Comparison of ENCODE assay signal across 18 cellular contexts in the genomic region with DNA sequence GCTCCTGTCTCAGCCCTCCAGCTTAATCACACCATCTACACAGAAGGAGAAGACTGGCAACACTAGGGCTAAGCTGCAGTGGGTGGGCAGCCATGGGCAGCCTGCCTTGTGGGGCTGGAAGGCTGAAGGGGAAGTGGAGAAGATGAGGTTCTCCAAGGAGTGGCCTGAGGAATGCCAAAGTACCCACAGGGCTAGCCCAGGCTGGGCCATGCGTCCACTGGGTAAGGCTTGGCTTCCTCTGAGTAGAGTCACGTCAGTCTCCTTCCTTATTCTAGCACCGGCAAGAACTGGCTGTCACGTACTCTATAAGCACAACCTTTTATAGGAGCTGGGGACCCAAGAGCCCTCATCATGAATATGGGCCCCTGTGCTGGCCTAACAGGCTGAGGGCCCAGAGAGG.
"Had no signal": no experiment of that assay in that cellular context is flagged by ENCODE, and none has a peak within 500 bp of the region (broad histone marks: within the 10 kb centered on the region; RNA-seq: fewer than 3 reads in every experiment).

No MANE protein-coding gene starts in this region.

- H3K4me3 Mint-ChIP-seq: naive thymus-derived CD8-positive, alpha-beta T cell; neural crest cell had no signal

- H3K9me3 ChIP-seq: heart left ventricle, mucosa of descending colon, ovary, right atrium auricular region, sigmoid colon, stomach, thoracic aorta, transverse colon had no signal

- H3K27ac ChIP-seq: heart left ventricle, ovary, right atrium auricular region, sigmoid colon, skin epidermis, stomach, thoracic aorta, transverse colon had no signal

- H3K4me1 Mint-ChIP-seq: neural crest cell had no signal

- H3K27me3 ChIP-seq: ovary, right atrium auricular region, transverse colon had no signal

- H3K36me3 Mint-ChIP-seq: naive thymus-derived CD8-positive, alpha-beta T cell had no signal

- H3K4me3 ChIP-seq: heart left ventricle, mucosa of descending colon, ovary, right atrium auricular region, sigmoid colon, skin epidermis, stomach, thoracic aorta, transverse colon had no signal

- ATAC-seq: mucosa of descending colon; naive thymus-derived CD8-positive, alpha-beta T cell had no signal

- DNase-seq: dermis blood vessel endothelial cell; erythroblast; heart left ventricle; hippocampal formation; mucosa of descending colon; naive thymus-derived CD8-positive, alpha-beta T cell; nucleus accumbens; ovary; sigmoid colon; stimulated activated CD4-positive, alpha-beta T cell treated with anti-CD3 and anti-CD28 coated beads, Interleukin-12 subunit alpha, Interleukin-12 subunit beta, amount 100 ng/mL, for 4 hours; stimulated activated naive CD4-positive, alpha-beta T cell; stomach; substantia nigra; transverse colon had no signal

- H3K36me3 ChIP-seq: heart left ventricle, ovary, right atrium auricular region, sigmoid colon, stomach, thoracic aorta, transverse colon had no signal

- H3K4me1 ChIP-seq: right atrium auricular region, sigmoid colon, stomach had no signal

- H3K9me3 Mint-ChIP-seq: naive thymus-derived CD8-positive, alpha-beta T cell; neural crest cell had no signal
